ENCODE assay signal across 23 cellular contexts in the genomic region with DNA sequence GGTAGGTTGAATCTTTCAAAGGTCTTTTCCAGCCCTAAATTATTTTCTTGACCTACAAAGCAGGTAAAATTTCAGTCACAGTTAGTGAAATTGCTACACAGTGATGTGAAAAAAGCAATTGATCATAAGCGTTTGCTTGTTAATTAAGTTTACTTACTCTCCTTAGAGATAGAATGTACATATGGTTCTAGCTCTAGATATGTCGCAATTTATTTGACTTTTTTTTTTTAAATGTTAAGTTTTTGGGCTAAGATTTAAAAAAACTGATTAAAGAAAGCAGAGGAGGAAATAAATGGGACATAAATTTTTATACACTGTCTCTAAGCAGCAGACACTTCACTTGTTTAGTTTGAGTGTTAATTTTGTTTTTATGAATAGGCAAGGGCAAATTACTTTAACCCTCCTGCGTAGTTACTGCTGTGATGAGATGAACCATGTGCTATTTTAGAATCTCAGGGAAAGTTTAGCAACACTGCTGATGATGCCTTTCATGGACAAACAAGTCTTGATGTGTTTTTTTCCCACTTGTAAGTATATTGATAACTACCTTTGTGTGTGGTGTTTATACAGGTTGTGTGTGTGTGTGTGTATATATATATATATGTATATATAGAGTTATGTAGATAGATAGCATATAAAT. TPM values are rescaled to one million over a fixed set of nuclear protein-coding genes. Genes with fewer than 3 reads are reported as not detected.
A peak's percentile ranks its signal among the peaks of the same experiment; 100 is the strongest.
DNase-seq lines count a peak whose midpoint lies in the region; ATAC-seq and TF ChIP-seq lines count a peak whose summit lies in the region.
"Had no signal": no experiment of that assay in that cellular context is flagged by ENCODE, and none has a peak within 500 bp of the region (broad histone marks: within the 10 kb centered on the region; RNA-seq: fewer than 3 reads in every experiment).

No MANE protein-coding gene starts in this region.

- intact Hi-C loops in Right ventricle myocardium superior (cut with DNase I): no loop called here
- intact Hi-C loops in esophagus muscularis mucosa (cut with DNase I): no loop called here

- no peak overlapping the region for H3K4me3 Mint-ChIP-seq in activated CD4-positive, alpha-beta T cell treated with anti-CD3 and anti-CD28 coated beads, Interleukin-2, amount 10 ng/mL, durations not matched to agents 7 days and 5 days

- H3K4me3 ChIP-seq in right atrium auricular region (no peak overlapping the region), neutrophil (ENCODE audit: low read depth in 1 of 2, low read length in 1 of 2) (no peak overlapping the region), esophagus muscularis mucosa (no peak overlapping the region)
- H3K4me3 ChIP-seq: MG63 had no signal

- no peaks in the 10 kb centered on the region for H3K27me3 ChIP-seq in right atrium auricular region
- H3K27me3 ChIP-seq in neutrophil: no peaks in the 10 kb centered on the region
- H3K27me3 ChIP-seq in esophagus muscularis mucosa: no peaks in the 10 kb centered on the region
- H3K27me3 ChIP-seq: BE2C, MG63 had no signal

- peaks cover 0 to 29% of the 10 kb centered on the region in 2 donors for H3K4me1 ChIP-seq in right atrium auricular region
- peaks cover 33 to 49% of the 10 kb centered on the region in 2 experiments for H3K4me1 ChIP-seq in neutrophil (ENCODE audit: control insufficient read depth in 1 of 2, insufficient read depth in 1 of 2, low read depth in 1 of 2, low read length in 1 of 2)
- H3K4me1 ChIP-seq in esophagus muscularis mucosa: peaks cover 25 to 42% (median 29%) of the 10 kb centered on the region in 4 donors
- H3K4me1 ChIP-seq: BE2C had no signal

- peaks cover 18% of the 10 kb centered on the region for H3K4me1 Mint-ChIP-seq in activated CD4-positive, alpha-beta T cell treated with anti-CD3 and anti-CD28 coated beads, Interleukin-2, amount 10 ng/mL, durations not matched to agents 7 days and 5 days

- H3K27ac ChIP-seq in right atrium auricular region: peak overlapping the region in 1 of 2 donors; percentile 47
- peak overlapping the region; percentile 71 for H3K27ac ChIP-seq in neutrophil
- H3K27ac ChIP-seq in esophagus muscularis mucosa (replicated peaks in 1 of 4): no peak overlapping the region

- TF ChIP-seq EP300 in esophagus muscularis mucosa (IDR thresholded peaks at IDR 0.05): no peak

- H3K9me3 Mint-ChIP-seq in activated CD4-positive, alpha-beta T cell treated with anti-CD3 and anti-CD28 coated beads, Interleukin-2, amount 10 ng/mL, durations not matched to agents 7 days and 5 days: no peaks in the 10 kb centered on the region

- POLR2A ChIA-PET in activated CD4-positive, alpha-beta T cell treated with anti-CD3 and anti-CD28 coated beads, Interleukin-2, amount 10 ng/mL, durations not matched to agents 7 days and 5 days (lab: Charles Lee): no interaction called here

- no peaks in the 10 kb centered on the region for H3K27me3 Mint-ChIP-seq in activated CD4-positive, alpha-beta T cell treated with anti-CD3 and anti-CD28 coated beads, Interleukin-2, amount 10 ng/mL, durations not matched to agents 7 days and 5 days

- H3K9me3 ChIP-seq in right atrium auricular region (no peaks in the 10 kb centered on the region), neutrophil (no peaks in the 10 kb centered on the region), esophagus muscularis mucosa (no peaks in the 10 kb centered on the region)
- H3K9me3 ChIP-seq: BE2C, MG63, SK-N-SH had no signal

- no peak for TF ChIP-seq CTCF in right atrium auricular region (IDR thresholded peaks at IDR 0.05)
- no peak for TF ChIP-seq CTCF in neutrophil (IDR thresholded peaks at IDR 0.05)
- TF ChIP-seq CTCF in esophagus muscularis mucosa (IDR thresholded peaks at IDR 0.05): no peak

- H3K36me3 ChIP-seq in right atrium auricular region (peaks cover 16% of the 10 kb centered on the region), neutrophil (peaks cover 9% of the 10 kb centered on the region), esophagus muscularis mucosa (peaks cover 6 to 34% (median 23%) of the 10 kb centered on the region in 4 donors)

- CTCF ChIA-PET in activated CD4-positive, alpha-beta T cell treated with anti-CD3 and anti-CD28 coated beads, Interleukin-2, amount 10 ng/mL, durations not matched to agents 7 days and 5 days (lab: Charles Lee): interaction anchor here (1.2 to 1.3 kb wide), 2 partner anchors 10 to 14 kb away, joined by 4 read pairs; no protein-coding TSS in a partner anchor

- peak; percentile 41 for ATAC-seq in Right ventricle myocardium superior (ENCODE audit: poor library complexity)
- ATAC-seq: PC-3 had no signal

- no peak for DNase-seq in Right ventricle myocardium superior
- DNase-seq in right atrium auricular region (ENCODE audit: low spot score): no peak
- DNase-seq in amniotic epithelial cell (ENCODE audit: low read depth): peak; percentile 40
- no peak for DNase-seq in esophagus muscularis mucosa (ENCODE audit: extremely low spot score)
- no peak for DNase-seq in ureter (ENCODE audit: low spot score)
- no peak for DNase-seq in activated CD4-positive, alpha-beta T cell treated with anti-CD3 and anti-CD28 coated beads, Interleukin-2, amount 10 ng/mL, durations not matched to agents 7 days and 5 days
- DNase-seq: 8988T, BE2C, EL, H7, Kasumi-1, MG63, NCI-H1092, NCI-H1436, NCI-H187 treated with DMSO at 0.1 percent for 48 hours, NCI-H2107, NCI-H446 treated with DMSO at 0.1 percent for 48 hours, NCI-H526 treated with DMSO at 0.1 percent for 48 hours, PC-3, RPMI8226, SHP77 treated with DMSO at 0.1 percent for 48 hours, SK-N-SH had no signal

- no peak overlapping the region for H3K27ac Mint-ChIP-seq in activated CD4-positive, alpha-beta T cell treated with anti-CD3 and anti-CD28 coated beads, Interleukin-2, amount 10 ng/mL, durations not matched to agents 7 days and 5 days

- no peak for TF ChIP-seq POLR2A in esophagus muscularis mucosa (IDR thresholded peaks at IDR 0.05; ENCODE audit: low read depth)

- peaks cover 40% of the 10 kb centered on the region for H3K36me3 Mint-ChIP-seq in activated CD4-positive, alpha-beta T cell treated with anti-CD3 and anti-CD28 coated beads, Interleukin-2, amount 10 ng/mL, durations not matched to agents 7 days and 5 days (ENCODE audit: low read depth)

- 78% methylated on average over 3 of the region's 3 CpGs for WGBS in esophagus muscularis mucosa

RNA-seq across cellular contexts. Expression of gene FAM120AOS, which starts 38.3 kb away (rescaled TPM):
- total RNA-seq in Right ventricle myocardium superior (28.8 TPM), right atrium auricular region (10 to 100 TPM; 32.4 to 47.0 TPM), esophagus muscularis mucosa (10 to 100 TPM; 51.7 to 63.6 (median 55.3) TPM), ureter (61.4 TPM)
- 10 to 100 TPM; 34.9 to 35.4 TPM for total RNA-seq in activated CD4-positive, alpha-beta T cell treated with anti-CD3 and anti-CD28 coated beads, Interleukin-2, amount 10 ng/mL, durations not matched to agents 7 days and 5 days

RNA-seq across cellular contexts. Expression of gene FAM120A, which starts 40.2 kb away (rescaled TPM):
- total RNA-seq in Right ventricle myocardium superior: 83.4 TPM
- total RNA-seq in right atrium auricular region: 10 to 100 TPM; 79.1 to 88.7 TPM
- total RNA-seq in esophagus muscularis mucosa: 100 to 1,000 TPM in 1 of 4 donors, 10 to 100 TPM in 3; 81.7 to 125 (median 90.1) TPM
- 197 TPM for total RNA-seq in ureter
- 100 to 1,000 TPM; 118 to 135 TPM for total RNA-seq in activated CD4-positive, alpha-beta T cell treated with anti-CD3 and anti-CD28 coated beads, Interleukin-2, amount 10 ng/mL, durations not matched to agents 7 days and 5 days
